ENCODE assay signal across 8 cellular contexts in genomic region chr17:57889892-57890856, GRCh38. TPM values are rescaled to one million over a fixed set of nuclear protein-coding genes. Genes with fewer than 3 reads are reported as not detected.
A peak's percentile ranks its signal among the peaks of the same experiment; 100 is the strongest.
DNase-seq lines count a peak whose midpoint lies in the region; ATAC-seq, FAIRE-seq and TF ChIP-seq lines count a peak whose summit lies in the region.

No MANE protein-coding gene starts in this region.

- no peaks in the 10 kb centered on the region for H3K27me3 ChIP-seq in astrocyte (ENCODE audit: insufficient read depth, low read length)
- H3K27me3 ChIP-seq in left ventricle myocardium inferior (ENCODE audit: low read depth): no peaks in the 10 kb centered on the region
- H3K27me3 ChIP-seq in skeletal muscle satellite cell (ENCODE audit: control insufficient read depth, insufficient read depth, low read length): no peaks in the 10 kb centered on the region

- H4K20me1 ChIP-seq in astrocyte (ENCODE audit: insufficient read depth, low read length): peaks cover 6% of the 10 kb centered on the region

- FAIRE-seq in astrocyte (lab: Jason Lieb, UNC): no peak

- no peak overlapping the region for H3K4me3 Mint-ChIP-seq in astrocyte (ENCODE audit: unreplicated experiment)

- peaks cover 3% of the 10 kb centered on the region for H3K36me3 Mint-ChIP-seq in astrocyte (ENCODE audit: low read depth, unreplicated experiment)

- no peaks in the 10 kb centered on the region for H3K36me3 ChIP-seq in astrocyte (ENCODE audit: insufficient read depth, low read length)
- H3K36me3 ChIP-seq in left ventricle myocardium inferior: peaks cover 3% of the 10 kb centered on the region
- H3K36me3 ChIP-seq in skeletal muscle satellite cell (ENCODE audit: insufficient read depth, low read length): peaks cover 2% of the 10 kb centered on the region

- peaks cover 40% of the 10 kb centered on the region for H3K4me1 ChIP-seq in astrocyte (ENCODE audit: insufficient read depth, low read length)
- peaks cover 73% of the 10 kb centered on the region for H3K4me1 ChIP-seq in left ventricle myocardium inferior
- H3K4me1 ChIP-seq in skeletal muscle satellite cell (ENCODE audit: control insufficient read depth, insufficient read depth, low read length): peaks cover 62% of the 10 kb centered on the region

- no peak overlapping the region for H2AFZ ChIP-seq in astrocyte (ENCODE audit: low read depth, low read length)

- H3K27ac Mint-ChIP-seq in astrocyte (ENCODE audit: unreplicated experiment): no peak overlapping the region

- intact Hi-C loops in left ventricle myocardium inferior (cut with micrococcal nuclease): no loop called here

- H3K9me3 Mint-ChIP-seq in astrocyte (ENCODE audit: unreplicated experiment): peaks cover 1% of the 10 kb centered on the region

- H3K27me3 Mint-ChIP-seq in astrocyte (ENCODE audit: low read depth, unreplicated experiment): no peaks in the 10 kb centered on the region

- no peak for ATAC-seq in HG03342 (IDR thresholded peaks at IDR 0.05; ENCODE audit: unreplicated experiment)
- ATAC-seq in HG03460 (IDR thresholded peaks at IDR 0.05; ENCODE audit: unreplicated experiment): no peak

- no peaks in the 10 kb centered on the region for H3K9me3 ChIP-seq in astrocyte (ENCODE audit: insufficient read depth, low read depth, low read length)
- H3K9me3 ChIP-seq in left ventricle myocardium inferior (replicated peaks): no peaks in the 10 kb centered on the region
- H3K9me3 ChIP-seq in skeletal muscle satellite cell (replicated peaks; ENCODE audit: low read length): no peaks in the 10 kb centered on the region

- TF ChIP-seq CTCF in astrocyte (IDR thresholded peaks at IDR 0.05; ENCODE audit: insufficient read depth, low read depth, low read length) (no peak), left ventricle myocardium inferior (IDR thresholded peaks at IDR 0.05; ENCODE audit: borderline replicate concordance) (peak; percentile 26)

- H3K4me2 ChIP-seq in astrocyte (ENCODE audit: low read length) (peak overlapping the region; percentile 51), skeletal muscle satellite cell (ENCODE audit: low read length) (peak overlapping the region; percentile 50)

- peaks cover 36% of the 10 kb centered on the region for H3K79me2 ChIP-seq in astrocyte (ENCODE audit: insufficient read depth, low read length)

- H3K27ac ChIP-seq in astrocyte (ENCODE audit: low read depth, low read length) (peak overlapping the region; percentile 52), left ventricle myocardium inferior (replicated peaks) (peak overlapping the region; percentile 99)

- H3K4me3 ChIP-seq in astrocyte (ENCODE audit: insufficient read depth, low read depth, low read length): no peak overlapping the region
- H3K4me3 ChIP-seq in left ventricle myocardium inferior: no peak overlapping the region
- peak overlapping the region; percentile 11 for H3K4me3 ChIP-seq in skeletal muscle satellite cell (ENCODE audit: low read length)

- H3K9ac ChIP-seq in astrocyte (ENCODE audit: low read length): peak overlapping the region; percentile 42
- peak overlapping the region; percentile 40 for H3K9ac ChIP-seq in skeletal muscle satellite cell (ENCODE audit: low read depth, low read length)

- DNase-seq in GM04503 (ENCODE audit: low read depth) (peak; percentile 64), astrocyte (ENCODE audit: low read depth) (peak; percentile 58), left ventricle myocardium inferior (peak; percentile 85), ecto neural progenitor cell (ENCODE audit: low spot score) (no peak)
- no peak for DNase-seq in activated CD8-positive, alpha-beta memory T cell treated with anti-CD3 and anti-CD28 coated beads, Interleukin-2, amount 50 U/mL, for 4 hours

- peaks cover 16% of the 10 kb centered on the region for H3K4me1 Mint-ChIP-seq in astrocyte (ENCODE audit: low read depth, unreplicated experiment)

RNA-seq across cellular contexts. Expression of gene MRPS23, which starts 40.3 kb away (rescaled TPM):
- total RNA-seq in astrocyte (56.9 and 61.3 TPM in 2 replicates), left ventricle myocardium inferior (89.4 TPM)
- 17.7 and 19.0 TPM in 2 replicates for total RNA-seq in skeletal muscle satellite cell (2012; rRNA removed)

Comparison
In these comparisons a context has a peak if more than half of its experiments do, and no peak if none do; other contexts are left out.
1. DNase-seq: peak in GM04503 (single experiment), astrocyte (single experiment) and left ventricle myocardium inferior (single experiment); none in ecto neural progenitor cell (single experiment) and activated CD8-positive, alpha-beta memory T cell treated with anti-CD3 and anti-CD28 coated beads, Interleukin-2, amount 50 U/mL, for 4 hours (single experiment).